Comparison of ENCODE assay signal across 16 cellular contexts in the genomic region with DNA sequence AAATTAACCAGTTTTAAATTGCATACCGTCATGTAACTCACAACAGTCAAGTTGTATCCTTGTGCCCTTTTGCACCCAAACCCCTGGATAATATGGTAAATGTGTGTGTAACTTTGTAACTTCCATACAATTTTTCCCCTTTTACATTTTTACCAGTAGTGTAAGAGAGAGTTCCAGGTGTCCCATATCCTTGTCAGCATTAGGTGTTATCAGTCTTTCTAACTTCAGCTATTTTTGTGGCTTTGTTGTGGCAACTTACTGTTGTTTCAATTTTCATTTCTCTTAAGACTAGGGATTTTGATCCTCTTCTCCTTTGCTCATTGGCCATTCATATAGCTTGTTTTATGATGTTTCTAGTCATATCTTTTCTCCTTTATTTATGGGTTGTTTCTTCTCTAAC.
DNase-seq lines count a peak whose midpoint lies in the region; ATAC-seq, FAIRE-seq and TF ChIP-seq lines count a peak whose summit lies in the region.
"Had no signal": no experiment of that assay in that cellular context is flagged by ENCODE, and none has a peak within 500 bp of the region (broad histone marks: within the 10 kb centered on the region; RNA-seq: fewer than 3 reads in every experiment).

No MANE protein-coding gene starts in this region.

- CTCF ChIA-PET in A549 (lab: Yijun Ruan, JAX) = interaction anchor here (1.1 to 1.4 kb wide), 2 partner anchors 12 to 325 kb away, joined by 3 read pairs; no protein-coding TSS in a partner anchor

- 97% methylated on average over 1 of the region's 1 CpG for WGBS in A549 (ENCODE audit: missing lambda C conversion rate)

- no peak for TF ChIP-seq POLR2A in A549 (IDR thresholded peaks at IDR 0.05; ENCODE audit: low read length)

- POLR2A ChIA-PET in A549 (lab: Yijun Ruan, JAX) = no interaction called here

- no peak overlapping the region for H3K9ac ChIP-seq in colonic mucosa (ENCODE audit: low read depth in 2 of 2, low read length in 2 of 2)

- no peak for ATAC-seq in A549

- H3K27me3 ChIP-seq in colonic mucosa = no peaks in the 10 kb centered on the region

- TF ChIP-seq CTCF in A549 (IDR thresholded peaks at IDR 0.05) (no peak), GM13976 (IDR thresholded peaks at IDR 0.05; ENCODE audit: borderline replicate concordance, control extremely low read depth, extremely low read depth, insufficient read depth, missing control alignments) (no peak), fibroblast of pulmonary artery (IDR thresholded peaks at IDR 0.05; ENCODE audit: low read length, missing control alignments) (no peak), colonic mucosa (IDR thresholded peaks at IDR 0.05) (no peak)

- H3K4me3 ChIP-seq in A549 = no peak overlapping the region
- no peak overlapping the region for H3K4me3 ChIP-seq in fibroblast of pulmonary artery (replicated peaks; ENCODE audit: low read depth, low read length)
- no peak overlapping the region for H3K4me3 ChIP-seq in colonic mucosa

- no peak for DNase-seq in A549 (ENCODE audit: low read depth in 1 of 2, low spot score in 1 of 2)
- DNase-seq in GM13976 (ENCODE audit: low spot score) = peak; percentile 16
- peak; percentile 13 for DNase-seq in MV-4-11 (lab: John Stamatoyannopoulos, UW)
- peak; percentile 11 for DNase-seq in fibroblast of pulmonary artery (ENCODE audit: low read depth)
- no peak for DNase-seq in AG08395 (ENCODE audit: low spot score)
- no peak for DNase-seq in colonic mucosa
- no peak for DNase-seq in NCI-H187 (lab: John Stamatoyannopoulos, UW)
- DNase-seq: COR-L47, DMS153, HFFc6, KG1, NCI-H187 treated with DMSO at 0.1 percent for 48 hours, NCI-H345, NCI-H526 treated with DMSO at 0.1 percent for 48 hours, SIG-M5 had no signal

- TF ChIP-seq EP300 in A549 (IDR thresholded peaks at IDR 0.05) = no peak

- in situ Hi-C loops in GM13976 (cut with MboI; ENCODE audit: low sequenced_read_pairs, unreplicated experiment) = no loop called here

- no peaks in the 10 kb centered on the region for H3K36me3 ChIP-seq in colonic mucosa

- H3K4me1 ChIP-seq in A549 = no peaks in the 10 kb centered on the region
- H3K4me1 ChIP-seq in colonic mucosa = no peaks in the 10 kb centered on the region

- H3K9me3 ChIP-seq in A549 (0 out of 3 replicates have a peak, but pooled peaks cover 2% of the 10 kb centered on the region), colonic mucosa (no peaks in the 10 kb centered on the region)

- FAIRE-seq in A549 (lab: Jason Lieb, UNC) = peak; percentile 54
- FAIRE-seq: H1 had no signal

- H3K4me2 ChIP-seq in A549 = no peak overlapping the region

- intact Hi-C loops in colonic mucosa (cut with DNase I) = no loop called here

- no peak for TF ChIP-seq RAD21 in A549 (conservative IDR thresholded peaks at IDR 0.05 in 1 of 2, IDR thresholded peaks at IDR 0.05 in 1 of 2)

- H3K27ac ChIP-seq in A549 = no peak overlapping the region
- H3K27ac ChIP-seq in colonic mucosa = no peak overlapping the region

TF ChIP-seq in A549, 52 proteins besides CTCF, POLR2A, EP300 and RAD21:
- no peak for TF ChIP-seq MYC (IDR thresholded peaks at IDR 0.05; ENCODE audit: borderline replicate concordance, low read length)
- TF ChIP-seq, protein P1, sequence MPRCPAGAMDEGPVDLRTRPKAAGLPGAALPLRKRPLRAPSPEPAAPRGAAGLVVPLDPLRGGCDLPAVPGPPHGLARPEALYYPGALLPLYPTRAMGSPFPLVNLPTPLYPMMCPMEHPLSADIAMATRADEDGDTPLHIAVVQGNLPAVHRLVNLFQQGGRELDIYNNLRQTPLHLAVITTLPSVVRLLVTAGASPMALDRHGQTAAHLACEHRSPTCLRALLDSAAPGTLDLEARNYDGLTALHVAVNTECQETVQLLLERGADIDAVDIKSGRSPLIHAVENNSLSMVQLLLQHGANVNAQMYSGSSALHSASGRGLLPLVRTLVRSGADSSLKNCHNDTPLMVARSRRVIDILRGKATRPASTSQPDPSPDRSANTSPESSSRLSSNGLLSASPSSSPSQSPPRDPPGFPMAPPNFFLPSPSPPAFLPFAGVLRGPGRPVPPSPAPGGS (IDR thresholded peaks at IDR 0.05) = no peak
- TF ChIP-seq, protein P2, sequence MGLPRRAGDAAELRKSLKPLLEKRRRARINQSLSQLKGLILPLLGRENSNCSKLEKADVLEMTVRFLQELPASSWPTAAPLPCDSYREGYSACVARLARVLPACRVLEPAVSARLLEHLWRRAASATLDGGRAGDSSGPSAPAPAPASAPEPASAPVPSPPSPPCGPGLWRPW (IDR thresholded peaks at IDR 0.05) = no peak

Comparison
In these comparisons a context has a peak if more than half of its experiments do, and no peak if none do; other contexts are left out.
1. DNase-seq: peak in GM13976 (single experiment), MV-4-11 (single experiment) and fibroblast of pulmonary artery (single experiment); none in A549 (0 of 2), AG08395 (single experiment), colonic mucosa (single experiment) and NCI-H187 (0 of 2).